Comparison of ENCODE assay signal across 8 cellular contexts in the genomic region with DNA sequence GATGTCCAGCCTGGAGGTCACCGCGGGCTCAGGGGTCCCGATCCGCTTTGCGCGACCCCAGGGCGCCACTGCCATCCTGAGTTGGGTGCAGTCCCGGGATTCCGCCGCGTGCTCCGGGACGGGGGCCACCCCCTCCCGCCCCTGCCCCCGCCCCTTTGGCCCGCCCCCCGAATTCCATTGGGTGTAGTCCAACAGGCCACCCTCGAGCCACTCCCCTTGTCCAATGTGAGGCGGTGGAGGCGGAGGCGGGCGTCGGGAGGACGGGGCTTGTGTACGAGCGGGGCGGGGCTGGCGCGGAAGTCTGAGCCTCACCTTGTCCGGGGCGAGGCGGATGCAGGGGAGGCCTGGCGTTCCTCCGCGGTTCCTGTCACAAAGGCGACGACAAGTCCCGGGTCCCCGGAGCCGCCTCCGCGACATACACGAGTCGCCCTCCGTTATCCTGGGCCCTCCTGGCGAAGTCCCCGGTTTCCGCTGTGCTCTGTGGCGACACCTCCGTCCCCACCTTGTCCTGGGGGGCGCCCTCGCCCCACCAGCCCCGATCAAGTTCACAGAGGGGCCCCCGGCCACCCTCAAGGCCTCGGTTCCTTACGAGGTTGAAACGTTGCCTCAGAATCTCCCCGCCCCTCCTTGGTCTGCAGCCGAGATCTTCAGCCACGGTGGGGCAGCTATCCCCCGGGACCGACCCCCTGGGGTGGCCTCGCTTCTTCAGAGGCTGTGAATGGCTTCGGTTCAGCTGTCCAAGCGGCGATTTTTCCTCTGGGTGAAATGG. TPM values are rescaled to one million over a fixed set of nuclear protein-coding genes. Genes with fewer than 3 reads are reported as not detected.
DNase-seq lines count a peak whose midpoint lies in the region; ATAC-seq and TF ChIP-seq lines count a peak whose summit lies in the region.

No MANE protein-coding gene starts in this region.

- H3K27ac ChIP-seq in muscle layer of colon (ENCODE audit: low read depth, low read length) = peak overlapping the region; percentile 54

- peaks cover 0 to 5% of the 10 kb centered on the region in 2 donors for H3K27me3 ChIP-seq in muscle layer of colon (ENCODE audit: control insufficient read depth in 1 of 2, insufficient read depth in 2 of 2, low read length in 2 of 2)

- ATAC-seq in GM21717 (IDR thresholded peaks at IDR 0.05; ENCODE audit: unreplicated experiment) = peak; percentile 64
- peak; percentile 80 for ATAC-seq in esophagus mucosa

- H3K4me1 ChIP-seq in muscle layer of colon (ENCODE audit: insufficient read depth, low read length) = peaks cover 40% of the 10 kb centered on the region

- DNase-seq in DMS 273 treated with DMSO at 0.1 percent for 48 hours (lab: John Stamatoyannopoulos, UW) (peak; percentile 85), KG1 (lab: John Stamatoyannopoulos, UW) (peak; percentile 71)
- DNase-seq in activated T-cell treated with anti-CD3 and anti-CD28 coated beads, Interleukin-2, amount 50 U/mL, for 48 hours = peak; percentile 98
- DNase-seq in stimulated activated CD8-positive, alpha-beta memory T cell treated with anti-CD3 and anti-CD28 coated beads, Interleukin-4, amount 100 ng/mL, for 48 hours = peak; percentile 98

- no peaks in the 10 kb centered on the region for H3K9me3 ChIP-seq in muscle layer of colon (ENCODE audit: low read length)

- H3K36me3 ChIP-seq in muscle layer of colon (ENCODE audit: insufficient read depth, low read length) = no peaks in the 10 kb centered on the region

- H3K9ac ChIP-seq in muscle layer of colon (ENCODE audit: low read length) = peak overlapping the region; percentile 84

- peak overlapping the region; percentile 57 to 83 for H3K4me3 ChIP-seq in muscle layer of colon (ENCODE audit: low read depth in 1 of 2, low read length in 2 of 2)

TF ChIP-seq in PFSK-1, 5 proteins besides CTCF, POLR2A, EP300 and RAD21:
- TF ChIP-seq FOXP2 (optimal IDR thresholded peaks at IDR 0.05; ENCODE audit: borderline replicate concordance, extremely low read depth, extremely low read length, insufficient read depth) (peak; percentile 91), SIN3A (IDR thresholded peaks at IDR 0.05; ENCODE audit: borderline replicate concordance, insufficient read depth, low read length) (peak; percentile 39; the same call in 1 of the 2 replicates), POLR2AphosphoS5 (IDR thresholded peaks at IDR 0.05; ENCODE audit: low read depth, low read length) (peak; percentile 78), TAF1 (IDR thresholded peaks at IDR 0.05; ENCODE audit: borderline replicate concordance, insufficient read depth, low read length) (0 out of 2 replicates have a peak, but pooled peaks have one; percentile 40), REST (IDR thresholded peaks at IDR 0.05; ENCODE audit: insufficient read depth in 1 of 2, low read depth in 2 of 2, low read length in 2 of 2) (no peak)

RNA-seq across cellular contexts. Expression of gene LDLR, which starts 1.2 kb away (rescaled TPM):
- polyA plus RNA-seq in PFSK-1 (2012; ENCODE audit: insufficient read length, low read depth) = 30.6 TPM
- 117 TPM for total RNA-seq in esophagus mucosa

Comparison
In these comparisons a context has a peak if more than half of its experiments do, and no peak if none do; other contexts are left out.
1. Peak in every context shown above with its lines: DNase-seq, ATAC-seq, H3K4me3 ChIP-seq and H3K27ac ChIP-seq.